Comparison of ENCODE assay signal across 41 cellular contexts in genomic region chr4:48475770-48476169, GRCh38. TPM values are rescaled to one million over a fixed set of nuclear protein-coding genes. Genes with fewer than 3 reads are reported as not detected.
"Had no signal": no experiment of that assay in that cellular context is flagged by ENCODE, and none has a peak within 500 bp of the region (broad histone marks: within the 10 kb centered on the region; RNA-seq: fewer than 3 reads in every experiment).

No MANE protein-coding gene starts in this region.

- H3K9me3 Mint-ChIP-seq: activated CD4-positive, alpha-beta memory T cell treated with anti-CD3 and anti-CD28 coated beads for 36 hours; activated CD4-positive, alpha-beta T cell treated with anti-CD3 and anti-CD28 coated beads, Interleukin-2, amount 10 ng/mL, durations not matched to agents 24 days and 14 days; activated naive CD4-positive, alpha-beta T cell treated with anti-CD3 and anti-CD28 coated beads for 36 hours; activated naive CD4-positive, alpha-beta T cell treated with anti-CD3 and anti-CD28 coated beads, Interleukin-2, amount 50 U/mL, for 24 hours; activated naive CD8-positive, alpha-beta T cell treated with anti-CD3 and anti-CD28 coated beads for 36 hours; activated naive CD8-positive, alpha-beta T cell treated with anti-CD3 and anti-CD28 coated beads, Interleukin-2, amount 50 U/mL, for 24 hours; activated T-helper 1 cell treated with anti-CD3 and anti-CD28 coated beads, Interleukin-12 subunit alpha, Interleukin-12 subunit beta, Interleukin-2, Interleukin-4 antibody, amounts not matched to agents 30 ng/mL and 10 ng/mL and 1 ng/mL, durations not matched to agents 14 hours and 24 hours and 36 hours; activated T-helper 2 cell treated with anti-CD3 and anti-CD28 coated beads, Interferon-gamma antibody, Interleukin-2, Interleukin-4, amounts not matched to agents 10 μg/mL and 5 μg/mL and 100 μg/mL, durations not matched to agents 14 hours and 24 hours and 36 hours; T-helper 2 cell treated with Interferon-gamma antibody and Interleukin-4, amounts not matched to agents 5 μg/mL and 100 μg/mL, for 36 hours had no signal

- H3K27ac ChIP-seq: adrenal gland, ascending aorta, breast epithelium, cardiac muscle cell, colonic mucosa, epithelial cell of prostate, esophagus squamous epithelium, gastroesophageal sphincter had no signal

- H3K36me3 ChIP-seq: adrenal gland, ascending aorta, breast epithelium, cardiac muscle cell, colonic mucosa, esophagus squamous epithelium, gastroesophageal sphincter, heart right ventricle had no signal

- H3K4me3 ChIP-seq: adrenal gland, ascending aorta, breast epithelium, cardiac muscle cell, colonic mucosa, esophagus squamous epithelium, gastroesophageal sphincter, heart right ventricle had no signal

- H3K36me3 Mint-ChIP-seq: activated CD4-positive, alpha-beta memory T cell treated with anti-CD3 and anti-CD28 coated beads for 36 hours; activated CD8-positive, alpha-beta memory T cell treated with anti-CD3 and anti-CD28 coated beads, Interleukin-2, amount 10 ng/mL, durations not matched to agents 7 days and 5 days; activated naive CD8-positive, alpha-beta T cell treated with anti-CD3 and anti-CD28 coated beads for 36 hours; brain had no signal

- ATAC-seq: activated CD4-positive, alpha-beta T cell treated with anti-CD3 and anti-CD28 coated beads for 36 hours; activated CD8-positive, alpha-beta memory T cell treated with anti-CD3 and anti-CD28 coated beads, Interleukin-2, amount 10 ng/mL, durations not matched to agents 7 days and 5 days; activated CD8-positive, alpha-beta T cell treated with anti-CD3 and anti-CD28 coated beads, Interleukin-2, amount 10 ng/mL, durations not matched to agents 7 days and 5 days; activated naive CD8-positive, alpha-beta T cell treated with anti-CD3 and anti-CD28 coated beads, Interleukin-2, amount 50 U/mL, for 24 hours; gastroesophageal sphincter; T-helper 17 cell had no signal

- H3K27ac Mint-ChIP-seq: activated CD4-positive, alpha-beta memory T cell treated with anti-CD3 and anti-CD28 coated beads for 36 hours; activated CD4-positive, alpha-beta T cell treated with anti-CD3 and anti-CD28 coated beads for 36 hours; activated CD4-positive, alpha-beta T cell treated with anti-CD3 and anti-CD28 coated beads, Interleukin-2, amount 10 ng/mL, durations not matched to agents 24 days and 14 days; activated CD8-positive, alpha-beta memory T cell treated with anti-CD3 and anti-CD28 coated beads, Interleukin-2, amount 10 ng/mL, durations not matched to agents 7 days and 5 days; activated CD8-positive, alpha-beta T cell treated with anti-CD3 and anti-CD28 coated beads, Interleukin-2, amount 10 ng/mL, durations not matched to agents 7 days and 5 days; activated naive CD4-positive, alpha-beta T cell treated with anti-CD3 and anti-CD28 coated beads for 36 hours; activated naive CD4-positive, alpha-beta T cell treated with anti-CD3 and anti-CD28 coated beads, Interleukin-2, amount 50 U/mL, for 24 hours; activated naive CD8-positive, alpha-beta T cell treated with anti-CD3 and anti-CD28 coated beads for 36 hours; activated naive CD8-positive, alpha-beta T cell treated with anti-CD3 and anti-CD28 coated beads, Interleukin-2, amount 50 U/mL, for 24 hours; activated T-helper 1 cell treated with anti-CD3 and anti-CD28 coated beads, Interleukin-12 subunit alpha, Interleukin-12 subunit beta, Interleukin-2, Interleukin-4 antibody, amounts not matched to agents 30 ng/mL and 10 ng/mL and 1 ng/mL, durations not matched to agents 14 hours and 24 hours and 36 hours; activated T-helper 2 cell treated with anti-CD3 and anti-CD28 coated beads, Interferon-gamma antibody, Interleukin-2, Interleukin-4, amounts not matched to agents 10 μg/mL and 5 μg/mL and 100 μg/mL, durations not matched to agents 14 hours and 24 hours and 36 hours; brain; T-helper 17 cell; T-helper 2 cell treated with Interferon-gamma antibody and Interleukin-4, amounts not matched to agents 5 μg/mL and 100 μg/mL, for 36 hours had no signal

- H3K4me1 ChIP-seq: adrenal gland, breast epithelium, colonic mucosa, esophagus squamous epithelium, gastroesophageal sphincter had no signal

- H3K4me1 Mint-ChIP-seq: activated CD4-positive, alpha-beta T cell treated with anti-CD3 and anti-CD28 coated beads for 36 hours; activated CD4-positive, alpha-beta T cell treated with anti-CD3 and anti-CD28 coated beads, Interleukin-2, amount 10 ng/mL, durations not matched to agents 24 days and 14 days; activated CD8-positive, alpha-beta memory T cell treated with anti-CD3 and anti-CD28 coated beads, Interleukin-2, amount 10 ng/mL, durations not matched to agents 7 days and 5 days; activated naive CD4-positive, alpha-beta T cell treated with anti-CD3 and anti-CD28 coated beads, Interleukin-2, amount 50 U/mL, for 24 hours; activated naive CD8-positive, alpha-beta T cell treated with anti-CD3 and anti-CD28 coated beads for 36 hours; activated naive CD8-positive, alpha-beta T cell treated with anti-CD3 and anti-CD28 coated beads, Interleukin-2, amount 50 U/mL, for 24 hours; T-helper 17 cell had no signal

- DNase-seq: activated CD4-positive, alpha-beta memory T cell treated with anti-CD3 and anti-CD28 coated beads for 36 hours; activated CD4-positive, alpha-beta T cell treated with anti-CD3 and anti-CD28 coated beads for 36 hours; activated CD4-positive, alpha-beta T cell treated with anti-CD3 and anti-CD28 coated beads, Interleukin-2, amount 10 ng/mL, durations not matched to agents 24 days and 14 days; activated CD4-positive, CD25-positive, alpha-beta regulatory T cell; activated CD4-positive, CD25-positive, alpha-beta regulatory T cell treated with anti-CD3 and anti-CD28 coated beads, Interleukin-2, amount 50 U/mL, for 72 hours; activated CD8-positive, alpha-beta memory T cell treated with anti-CD3 and anti-CD28 coated beads, Interleukin-2, amount 10 ng/mL, durations not matched to agents 7 days and 5 days; activated CD8-positive, alpha-beta memory T cell treated with anti-CD3 and anti-CD28 coated beads, Interleukin-2, amount 50 U/mL, for 4 hours; activated CD8-positive, alpha-beta T cell treated with anti-CD3 and anti-CD28 coated beads, Interleukin-2, amount 10 ng/mL, durations not matched to agents 7 days and 5 days; activated effector memory CD4-positive, alpha-beta T cell treated with anti-CD3 and anti-CD28 coated beads, Interleukin-2, amount 50 U/mL, for 16 hours; activated naive CD4-positive, alpha-beta T cell treated with anti-CD3 and anti-CD28 coated beads for 36 hours; activated naive CD8-positive, alpha-beta T cell treated with anti-CD3 and anti-CD28 coated beads for 36 hours; activated naive CD8-positive, alpha-beta T cell treated with anti-CD3 and anti-CD28 coated beads, Interleukin-2, amount 50 U/mL, for 24 hours; activated T-cell treated with anti-CD3 and anti-CD28 coated beads, Interleukin-2, amount 50 U/mL, for 1 hour; activated T-cell treated with anti-CD3 and anti-CD28 coated beads, Interleukin-2, amount 50 U/mL, for 48 hours; central memory CD4-positive, alpha-beta T cell; cerebellar nuclear complex; colonic mucosa; effector CD8-positive, alpha-beta T cell; esophagus squamous epithelium; foreskin melanocyte; heart right ventricle; T-helper 17 cell; T1000 had no signal

- H3K9me3 ChIP-seq: adrenal gland, ascending aorta, breast epithelium, colonic mucosa, esophagus squamous epithelium, gastroesophageal sphincter, heart right ventricle had no signal

- H3K27me3 ChIP-seq: adrenal gland, ascending aorta, breast epithelium, colonic mucosa had no signal

- H3K4me3 Mint-ChIP-seq: activated CD4-positive, alpha-beta memory T cell treated with anti-CD3 and anti-CD28 coated beads for 36 hours; activated CD4-positive, alpha-beta T cell treated with anti-CD3 and anti-CD28 coated beads for 36 hours; activated CD4-positive, alpha-beta T cell treated with anti-CD3 and anti-CD28 coated beads, Interleukin-2, amount 10 ng/mL, durations not matched to agents 24 days and 14 days; activated CD8-positive, alpha-beta memory T cell treated with anti-CD3 and anti-CD28 coated beads, Interleukin-2, amount 10 ng/mL, durations not matched to agents 7 days and 5 days; activated CD8-positive, alpha-beta T cell treated with anti-CD3 and anti-CD28 coated beads, Interleukin-2, amount 10 ng/mL, durations not matched to agents 7 days and 5 days; activated naive CD4-positive, alpha-beta T cell treated with anti-CD3 and anti-CD28 coated beads for 36 hours; activated naive CD4-positive, alpha-beta T cell treated with anti-CD3 and anti-CD28 coated beads, Interleukin-2, amount 50 U/mL, for 24 hours; activated naive CD8-positive, alpha-beta T cell treated with anti-CD3 and anti-CD28 coated beads for 36 hours; activated naive CD8-positive, alpha-beta T cell treated with anti-CD3 and anti-CD28 coated beads, Interleukin-2, amount 50 U/mL, for 24 hours; activated T-helper 1 cell treated with anti-CD3 and anti-CD28 coated beads, Interleukin-12 subunit alpha, Interleukin-12 subunit beta, Interleukin-2, Interleukin-4 antibody, amounts not matched to agents 30 ng/mL and 10 ng/mL and 1 ng/mL, durations not matched to agents 14 hours and 24 hours and 36 hours; brain; T-helper 17 cell; T-helper 2 cell treated with Interferon-gamma antibody and Interleukin-4, amounts not matched to agents 5 μg/mL and 100 μg/mL, for 36 hours had no signal

RNA-seq across cellular contexts. Expression of gene SLC10A4, which starts 7.4 kb away (rescaled TPM):
- total RNA-seq: activated CD4-positive, alpha-beta memory T cell treated with anti-CD3 and anti-CD28 coated beads for 36 hours; activated CD4-positive, alpha-beta T cell treated with anti-CD3 and anti-CD28 coated beads for 36 hours; activated CD4-positive, alpha-beta T cell treated with anti-CD3 and anti-CD28 coated beads, Interleukin-2, amount 10 ng/mL, durations not matched to agents 24 days and 14 days; activated CD8-positive, alpha-beta memory T cell treated with anti-CD3 and anti-CD28 coated beads, Interleukin-2, amount 10 ng/mL, durations not matched to agents 7 days and 5 days; activated CD8-positive, alpha-beta T cell treated with anti-CD3 and anti-CD28 coated beads, Interleukin-2, amount 10 ng/mL, durations not matched to agents 7 days and 5 days; activated naive CD4-positive, alpha-beta T cell treated with anti-CD3 and anti-CD28 coated beads for 36 hours; activated naive CD8-positive, alpha-beta T cell treated with anti-CD3 and anti-CD28 coated beads for 36 hours; activated T-helper 2 cell treated with anti-CD3 and anti-CD28 coated beads, Interferon-gamma antibody, Interleukin-2, Interleukin-4, amounts not matched to agents 10 μg/mL and 5 μg/mL and 100 μg/mL, durations not matched to agents 14 hours and 24 hours and 36 hours; endothelial cell of umbilical vein; T-helper 17 cell had no signal
- polyA plus RNA-seq: cardiac muscle cell had no signal

RNA-seq across cellular contexts. Expression of gene ZAR1, which starts 14.3 kb away (rescaled TPM):
- total RNA-seq: activated CD4-positive, alpha-beta memory T cell treated with anti-CD3 and anti-CD28 coated beads for 36 hours; activated CD4-positive, alpha-beta T cell treated with anti-CD3 and anti-CD28 coated beads for 36 hours; activated CD4-positive, alpha-beta T cell treated with anti-CD3 and anti-CD28 coated beads, Interleukin-2, amount 10 ng/mL, durations not matched to agents 24 days and 14 days; activated CD8-positive, alpha-beta memory T cell treated with anti-CD3 and anti-CD28 coated beads for 36 hours; activated CD8-positive, alpha-beta memory T cell treated with anti-CD3 and anti-CD28 coated beads, Interleukin-2, amount 10 ng/mL, durations not matched to agents 7 days and 5 days; activated CD8-positive, alpha-beta T cell treated with anti-CD3 and anti-CD28 coated beads, Interleukin-2, amount 10 ng/mL, durations not matched to agents 7 days and 5 days; activated naive CD4-positive, alpha-beta T cell treated with anti-CD3 and anti-CD28 coated beads for 36 hours; activated naive CD8-positive, alpha-beta T cell treated with anti-CD3 and anti-CD28 coated beads for 36 hours; activated T-helper 1 cell treated with anti-CD3 and anti-CD28 coated beads, Interleukin-12 subunit alpha, Interleukin-12 subunit beta, Interleukin-2, Interleukin-4 antibody, amounts not matched to agents 30 ng/mL and 10 ng/mL and 1 ng/mL, durations not matched to agents 14 hours and 24 hours and 36 hours; activated T-helper 2 cell treated with anti-CD3 and anti-CD28 coated beads, Interferon-gamma antibody, Interleukin-2, Interleukin-4, amounts not matched to agents 10 μg/mL and 5 μg/mL and 100 μg/mL, durations not matched to agents 14 hours and 24 hours and 36 hours; adrenal gland; cardiac muscle cell; colonic mucosa; dermis microvascular lymphatic vessel endothelial cell; endothelial cell of umbilical vein; esophagus squamous epithelium; fibroblast of lung; fibroblast of villous mesenchyme; gastroesophageal sphincter; glomerular endothelial cell; heart right ventricle; T-helper 17 cell had no signal
- polyA plus RNA-seq: adrenal gland, cardiac muscle cell, endothelial cell of umbilical vein, esophagus, fibroblast of lung, heart right ventricle had no signal
